ENCODE assay signal across 13 cellular contexts in the genomic region with DNA sequence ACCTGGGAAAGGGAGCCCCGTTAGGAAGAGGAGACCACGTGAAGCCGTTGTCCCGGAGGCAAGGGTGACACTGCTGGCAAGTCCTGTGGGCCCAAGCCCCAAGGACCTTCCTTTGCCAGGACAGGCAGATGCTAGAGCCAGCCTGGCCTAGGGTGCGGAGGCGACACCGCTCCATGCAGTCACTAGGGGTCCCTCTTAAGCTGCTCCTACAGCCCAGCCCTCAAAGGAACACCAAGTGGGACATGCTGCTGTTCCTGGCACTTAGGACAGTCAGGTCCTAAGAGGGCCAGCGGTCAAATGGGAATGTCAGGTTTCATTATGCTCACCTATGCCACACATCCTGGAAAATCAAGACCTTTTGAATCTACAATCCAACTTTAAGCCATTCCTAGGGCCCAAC. TPM values are rescaled to one million over a fixed set of nuclear protein-coding genes. Genes with fewer than 3 reads are reported as not detected.
A peak's percentile ranks its signal among the peaks of the same experiment; 100 is the strongest.
DNase-seq lines count a peak whose midpoint lies in the region; ATAC-seq and TF ChIP-seq lines count a peak whose summit lies in the region.
"Had no signal": no experiment of that assay in that cellular context is flagged by ENCODE, and none has a peak within 500 bp of the region (broad histone marks: within the 10 kb centered on the region; RNA-seq: fewer than 3 reads in every experiment).

No MANE protein-coding gene starts in this region.

- no TSS peak for BruUV-seq in A673 (replicated peaks; lab: Mats Ljungman, UMichigan)

- CTCF ChIA-PET in A673 (lab: Charles Lee) = no interaction called here

- H3K27ac ChIP-seq in A673 (ENCODE audit: low read depth, low read length, poor library complexity, severe bottlenecking) (no peak overlapping the region), upper lobe of left lung (no peak overlapping the region)
- H3K27ac ChIP-seq: heart left ventricle had no signal

- intact Hi-C loops in A673 (cut with micrococcal nuclease; ENCODE audit: unreplicated experiment) = no loop called here

- 83 to 92% methylated on average over 8 of the region's 8 CpGs for WGBS in upper lobe of left lung, 2 donors

- peak; percentile 44; the same call in 1 of the 2 replicates for TF ChIP-seq CTCF in A673 (conservative IDR thresholded peaks at IDR 0.05; ENCODE audit: low read depth, low read length)
- 0 out of 2 replicates have a peak, but pooled peaks have one; percentile 20 for TF ChIP-seq CTCF in GM12874 (IDR thresholded peaks at IDR 0.05; ENCODE audit: insufficient read depth, low read depth, low read length)
- TF ChIP-seq CTCF in epithelial cell of proximal tubule (conservative IDR thresholded peaks at IDR 0.05; ENCODE audit: low read depth, low read length) = peak; percentile 39
- no peak for TF ChIP-seq CTCF in upper lobe of left lung (IDR thresholded peaks at IDR 0.05)

- TF ChIP-seq EP300 in upper lobe of left lung (IDR thresholded peaks at IDR 0.05) = no peak

- POLR2A ChIA-PET in A673 (lab: Charles Lee; ENCODE audit: low non-redundant PET) = no interaction called here

- H3K9me3 ChIP-seq in A673 (ENCODE audit: low read depth, low read length, poor library complexity, severe bottlenecking) (no peaks in the 10 kb centered on the region), upper lobe of left lung (no peaks in the 10 kb centered on the region)

- H3K36me3 ChIP-seq in A673 (ENCODE audit: insufficient read depth, low read length, poor library complexity, severe bottlenecking) (no peaks in the 10 kb centered on the region), upper lobe of left lung (no peaks in the 10 kb centered on the region)
- H3K36me3 ChIP-seq: heart left ventricle had no signal

- H3K27me3 ChIP-seq in A673 (replicated peaks; ENCODE audit: insufficient read depth, low read depth, low read length, poor library complexity) (no peaks in the 10 kb centered on the region), upper lobe of left lung (no peaks in the 10 kb centered on the region)
- H3K27me3 ChIP-seq: heart left ventricle had no signal

- no peak for ATAC-seq in upper lobe of left lung (ENCODE audit: low FRiP score in 2 of 2)
- ATAC-seq: heart left ventricle had no signal

- DNase-seq in A673 (ENCODE audit: low spot score) (no peak), NOMO-1 (lab: John Stamatoyannopoulos, UW; ENCODE audit: unreplicated experiment in 2 of 2) (peak; percentile 36 to 46), epithelial cell of proximal tubule (ENCODE audit: low read depth) (no peak), upper lobe of left lung (no peak), foreskin melanocyte (no peak), NCI-H2107 treated with DMSO at 0.1 percent for 48 hours (lab: John Stamatoyannopoulos, UW; ENCODE audit: unreplicated experiment) (no peak)
- no peak for DNase-seq in effector CD4-positive, alpha-beta T cell
- DNase-seq: activated CD4-positive, alpha-beta T cell treated with anti-CD3 and anti-CD28 coated beads for 1 hour; activated T-cell treated with anti-CD3 and anti-CD28 coated beads, Interleukin-2, amount 50 U/mL, for 72 hours; heart left ventricle; MM.1S; NCI-H510A had no signal

- TF ChIP-seq POLR2A in upper lobe of left lung (IDR thresholded peaks at IDR 0.05) = no peak

- H3K4me3 ChIP-seq in A673 (ENCODE audit: low read depth, low read length, poor library complexity, severe bottlenecking) (no peak overlapping the region), epithelial cell of proximal tubule (ENCODE audit: low read depth, low read length) (no peak overlapping the region), upper lobe of left lung (no peak overlapping the region)
- H3K4me3 ChIP-seq: heart left ventricle had no signal

- peaks cover 13% of the 10 kb centered on the region for H3K4me1 ChIP-seq in A673 (ENCODE audit: insufficient read depth, low read length, poor library complexity, severe bottlenecking)
- no peaks in the 10 kb centered on the region for H3K4me1 ChIP-seq in upper lobe of left lung

RNA-seq across cellular contexts. Expression of a gene that starts 59.7 kb away (rescaled TPM):
- total RNA-seq in A673 (2021) (239 and 254 TPM in 2 replicates), epithelial cell of proximal tubule (285 and 329 TPM in 2 replicates), upper lobe of left lung (100 to 1,000 TPM in 5 of 6 donors, 10 to 100 TPM in 1; 81.7 to 321 (median 218) TPM)

Comparison
In these comparisons a context has a peak if more than half of its experiments do, and no peak if none do; other contexts are left out.
1. DNase-seq: peak in NOMO-1 (2 of 2); none in A673 (single experiment), epithelial cell of proximal tubule (single experiment), upper lobe of left lung (0 of 2), foreskin melanocyte (single experiment), effector CD4-positive, alpha-beta T cell (single experiment) and NCI-H2107 treated with DMSO at 0.1 percent for 48 hours (single experiment).
2. CTCF ChIP-seq: peak in A673 (single experiment), GM12874 (single experiment) and epithelial cell of proximal tubule (single experiment); none in upper lobe of left lung (0 of 6).